In genomic region chr4:133320576-133321170, GRCh38 we compare ENCODE assay signal across 8 cellular contexts.
DNase-seq lines count a peak whose midpoint lies in the region; ATAC-seq and TF ChIP-seq lines count a peak whose summit lies in the region.

No MANE protein-coding gene starts in this region.

- no peaks in the 10 kb centered on the region for H3K27me3 Mint-ChIP-seq in glutamatergic neuron (ENCODE audit: unreplicated experiment)

- ATAC-seq in GM19468 (IDR thresholded peaks at IDR 0.05; ENCODE audit: extremely low read depth, unreplicated experiment): peak; percentile 32

- H3K27ac Mint-ChIP-seq in glutamatergic neuron (ENCODE audit: unreplicated experiment): no peak overlapping the region

- DNase-seq in DMS53 (lab: John Stamatoyannopoulos, UW): peak; percentile 65
- peak; percentile 11 for DNase-seq in HS-27A (ENCODE audit: low read depth)
- DNase-seq in SK-MEL-5 (ENCODE audit: low read depth, low spot score): peak; percentile 67
- no peak for DNase-seq in glutamatergic neuron
- DNase-seq in germinal center (ENCODE audit: low spot score): no peak
- DNase-seq in GDM1 (lab: John Stamatoyannopoulos, UW): no peak
- no peak for DNase-seq in cerebellar nuclear complex (lab: John Stamatoyannopoulos, UW)

- no peak overlapping the region for H3K4me3 Mint-ChIP-seq in glutamatergic neuron (ENCODE audit: unreplicated experiment)

- peak; percentile 81 for TF ChIP-seq CTCF in glutamatergic neuron (IDR thresholded peaks at IDR 0.05; ENCODE audit: partially characterized antibody, unreplicated experiment)

- in situ Hi-C loops in SK-MEL-5 (cut with HindIII; ENCODE audit: low pct_unique_long_range_greater_than_20kb, low sequenced_read_pairs): no loop called here

- H3K36me3 Mint-ChIP-seq in glutamatergic neuron (ENCODE audit: unreplicated experiment): no peaks in the 10 kb centered on the region

- H3K9me3 Mint-ChIP-seq in glutamatergic neuron (ENCODE audit: unreplicated experiment): no peaks in the 10 kb centered on the region

- H3K4me1 Mint-ChIP-seq in glutamatergic neuron (ENCODE audit: low read depth, unreplicated experiment): no peaks in the 10 kb centered on the region

Comparison
In these comparisons a context has a peak if more than half of its experiments do, and no peak if none do; other contexts are left out.
1. DNase-seq: peak in DMS53 (single experiment), HS-27A (single experiment) and SK-MEL-5 (single experiment); none in glutamatergic neuron (single experiment), germinal center (single experiment), GDM1 (single experiment) and cerebellar nuclear complex (0 of 2).